ENCODE assay signal across 16 cellular contexts in genomic region chr6:149558029-149558428, GRCh38.
"Had no signal": no experiment of that assay in that cellular context is flagged by ENCODE, and none has a peak within 500 bp of the region (broad histone marks: within the 10 kb centered on the region; RNA-seq: fewer than 3 reads in every experiment).

No MANE protein-coding gene starts in this region.

- H3K4me1 ChIP-seq: stomach, suprapubic skin, testis, thyroid gland, tibial artery, tibial nerve, transverse colon, upper lobe of left lung, upper lobe of right lung, uterus, vagina had no signal

- H3K4me3 ChIP-seq: stomach, suprapubic skin, testis, thoracic aorta, thyroid gland, tibial artery, tibial nerve, transverse colon, upper lobe of left lung, upper lobe of right lung, uterus, vagina had no signal

- H3K9me3 ChIP-seq: stomach, suprapubic skin, testis, thoracic aorta, thyroid gland, tibial artery, tibial nerve, transverse colon, upper lobe of left lung, upper lobe of right lung, uterus, vagina had no signal

- H3K27ac ChIP-seq: stomach, suprapubic skin, testis, thoracic aorta, thyroid gland, tibial artery, tibial nerve, transverse colon, upper lobe of left lung, upper lobe of right lung, uterus, vagina had no signal

- H3K36me3 ChIP-seq: stomach, suprapubic skin, thoracic aorta, thyroid gland, tibial artery, tibial nerve, transverse colon, upper lobe of left lung, upper lobe of right lung, uterus, vagina had no signal

- ATAC-seq: stimulated activated memory B cell treated with anti-CD40 and anti-IgM and Interleukin-4, amounts not matched to agents 10 μg/mL and 1 μg/mL and 100 μg/mL, for 72 hours; stimulated activated naive B cell treated with anti-CD40 and anti-IgM and Interleukin-4, amounts not matched to agents 10 μg/mL and 1 μg/mL and 100 μg/mL, for 72 hours; stimulated activated naive CD8-positive, alpha-beta T cell treated with anti-CD3 and anti-CD28 coated beads, Interleukin-15, amount 100 ng/mL, for 72 hours; stimulated activated naive CD8-positive, alpha-beta T cell treated with anti-CD3 and anti-CD28 coated beads, Interleukin-15, Interleukin-2, amounts not matched to agents 100 U/mL and 50 U/mL, for 24 hours; upper lobe of right lung had no signal
